In genomic region chr5:97041239-97041638, GRCh38 we compare ENCODE assay signal across 20 cellular contexts.
DNase-seq lines count a peak whose midpoint lies in the region; ATAC-seq, FAIRE-seq and TF ChIP-seq lines count a peak whose summit lies in the region.
"Had no signal": no experiment of that assay in that cellular context is flagged by ENCODE, and none has a peak within 500 bp of the region (broad histone marks: within the 10 kb centered on the region; RNA-seq: fewer than 3 reads in every experiment).

No MANE protein-coding gene starts in this region.

- H3K9me3 Mint-ChIP-seq in chondrocyte (ENCODE audit: low read depth): no peaks in the 10 kb centered on the region
- H3K9me3 Mint-ChIP-seq: CD4-positive, alpha-beta T cell; IgD-negative memory B cell had no signal

- H3K27ac Mint-ChIP-seq in chondrocyte (ENCODE audit: unreplicated experiment): no peak overlapping the region
- H3K27ac Mint-ChIP-seq: CD4-positive, alpha-beta T cell; IgD-negative memory B cell had no signal

- H2AFZ ChIP-seq in HepG2 (ENCODE audit: low read length): no peak overlapping the region
- H2AFZ ChIP-seq: GM23248 had no signal

- H3K4me3 Mint-ChIP-seq in chondrocyte (ENCODE audit: unreplicated experiment): no peak overlapping the region
- H3K4me3 Mint-ChIP-seq: CD4-positive, alpha-beta T cell; IgD-negative memory B cell had no signal

- no peak for TF ChIP-seq EP300 in HepG2 (IDR thresholded peaks at IDR 0.05; ENCODE audit: low read depth in 2 of 2, low read length in 2 of 2)
- TF ChIP-seq EP300 in HepG2 (CRISPR knock-in tag; IDR thresholded peaks at IDR 0.05; ENCODE audit: borderline replicate concordance): no peak
- no peak for TF ChIP-seq EP300 in tibial nerve (IDR thresholded peaks at IDR 0.05)

- TF ChIP-seq RAD21 in HepG2 (CRISPR knock-in tag; IDR thresholded peaks at IDR 0.05): no peak

- peaks cover 2% of the 10 kb centered on the region for H3K4me1 Mint-ChIP-seq in chondrocyte (ENCODE audit: low read depth)

- POLR2A ChIA-PET in HepG2 (lab: Yijun Ruan, JAX): no interaction called here

- DNase-seq in HepG2 (ENCODE audit: low spot score) (peak; percentile 32), right lobe of liver (no peak), HuH-7 (ENCODE audit: low spot score) (peak; percentile 6), erythroblast (lab: John Stamatoyannopoulos, UW) (peak; percentile 2 to 36), chondrocyte (ENCODE audit: low spot score) (no peak), posterior vena cava (ENCODE audit: low spot score) (no peak), tibial nerve (ENCODE audit: low spot score in 2 of 2) (no peak)
- DNase-seq: AML-193; CD4-positive, alpha-beta T cell; GF-D8; GM23248; KG1 had no signal

- H3K4me1 ChIP-seq in HepG2 (ENCODE audit: insufficient read depth, low read length) (peaks cover 29% of the 10 kb centered on the region), right lobe of liver (no peaks in the 10 kb centered on the region), tibial nerve (peaks cover 0 to 1% (median 0%) of the 10 kb centered on the region in 4 donors)

- in situ Hi-C loops in HepG2 (cut with HindIII; ENCODE audit: extremely low pct_ligation_motif_present, low pct_unique_long_range_greater_than_20kb): no loop called here

- H3K27me3 ChIP-seq in HepG2 (ENCODE audit: control insufficient read depth in 1 of 2, insufficient read depth in 2 of 2, low read length in 2 of 2): no peaks in the 10 kb centered on the region
- no peaks in the 10 kb centered on the region for H3K27me3 ChIP-seq in right lobe of liver
- H3K27me3 ChIP-seq in tibial nerve: no peaks in the 10 kb centered on the region

- H4K20me1 ChIP-seq in HepG2 (ENCODE audit: insufficient read depth, low read length): no peaks in the 10 kb centered on the region

- H3K27me3 Mint-ChIP-seq in chondrocyte (ENCODE audit: low read depth): no peaks in the 10 kb centered on the region
- H3K27me3 Mint-ChIP-seq: CD4-positive, alpha-beta T cell; IgD-negative memory B cell had no signal

- no peak overlapping the region for H3K4me2 ChIP-seq in HepG2 (ENCODE audit: low read depth, low read length)
- H3K4me2 ChIP-seq: A549 had no signal

- H3K9me3 ChIP-seq in HepG2 (ENCODE audit: low read length): no peaks in the 10 kb centered on the region
- H3K9me3 ChIP-seq in right lobe of liver: no peaks in the 10 kb centered on the region
- H3K9me3 ChIP-seq in tibial nerve: no peaks in the 10 kb centered on the region
- H3K9me3 ChIP-seq: A549, Caco-2, HAP-1 had no signal

- CTCF ChIA-PET in HepG2 (lab: Yijun Ruan, JAX; ENCODE audit: low intra/inter-chr PET ratio, low total read pairs): no interaction called here

- peak; percentile 32 for FAIRE-seq in HepG2 (lab: Jason Lieb, UNC)
- FAIRE-seq: A549, D721Med, GM19239 had no signal

- no peaks in the 10 kb centered on the region for H3K79me2 ChIP-seq in HepG2 (ENCODE audit: insufficient read depth, low read length)

- TF ChIP-seq CTCF in HepG2 (CRISPR knock-in tag; IDR thresholded peaks at IDR 0.05): no peak
- TF ChIP-seq CTCF in right lobe of liver (IDR thresholded peaks at IDR 0.05): no peak
- no peak for TF ChIP-seq CTCF in chondrocyte (IDR thresholded peaks at IDR 0.05)
- TF ChIP-seq CTCF in tibial nerve (IDR thresholded peaks at IDR 0.05): no peak

- no peak overlapping the region for H3K4me3 ChIP-seq in HepG2 (replicated peaks in 1 of 3; ENCODE audit: insufficient read depth in 1 of 3, low read depth in 2 of 3, low read length in 3 of 3)
- H3K4me3 ChIP-seq in right lobe of liver: no peak overlapping the region
- no peak overlapping the region for H3K4me3 ChIP-seq in tibial nerve
- H3K4me3 ChIP-seq: A549, GM23248, HAP-1 had no signal

- H3K36me3 ChIP-seq in HepG2 (replicated peaks in 1 of 2; ENCODE audit: control insufficient read depth in 1 of 2, insufficient read depth in 2 of 2, low read length in 2 of 2): no peaks in the 10 kb centered on the region
- no peaks in the 10 kb centered on the region for H3K36me3 ChIP-seq in right lobe of liver
- H3K36me3 ChIP-seq in tibial nerve: peaks cover 0 to 3% (median 0%) of the 10 kb centered on the region in 3 donors
- H3K36me3 ChIP-seq: HAP-1 had no signal

- no TSS peak for BruUV-seq in HepG2 (replicated peaks; lab: Mats Ljungman, UMichigan)

- ATAC-seq in HepG2: peak; percentile 58
- ATAC-seq in right lobe of liver: no peak
- ATAC-seq: A549 had no signal

- TF ChIP-seq POLR2A in HepG2 (IDR thresholded peaks at IDR 0.05; ENCODE audit: insufficient read depth in 1 of 2, low read depth in 2 of 2, low read length in 2 of 2) (no peak), right lobe of liver (IDR thresholded peaks at IDR 0.05) (no peak), erythroblast (IDR thresholded peaks at IDR 0.05; ENCODE audit: low read length) (no peak), tibial nerve (IDR thresholded peaks at IDR 0.05) (no peak)

- no peak overlapping the region for H3K27ac ChIP-seq in HepG2 (ENCODE audit: extremely low read length, insufficient read depth, low read length)
- no peak overlapping the region for H3K27ac ChIP-seq in right lobe of liver
- H3K27ac ChIP-seq in tibial nerve: no peak overlapping the region
- H3K27ac ChIP-seq: 22Rv1, A549, C4-2B, GM23248 had no signal

- peaks cover 2% of the 10 kb centered on the region for H3K36me3 Mint-ChIP-seq in chondrocyte (ENCODE audit: low read depth)
- H3K36me3 Mint-ChIP-seq: IgD-negative memory B cell had no signal

- WGBS in HepG2 (ENCODE audit: low lambda C conversion rate): 55% methylated on average over 4 of the region's 4 CpGs
- WGBS in right lobe of liver (ENCODE audit: insufficient coverage, low coverage, low lambda C conversion rate, missing lambda C conversion rate): 92% methylated on average over 4 of the region's 4 CpGs
- WGBS in tibial nerve, 2 donors: 96 to 98% methylated on average over 4 of the region's 4 CpGs

- no peak overlapping the region for H3K9ac ChIP-seq in HepG2 (ENCODE audit: insufficient read depth, low read depth, low read length)
- H3K9ac ChIP-seq: GM23248 had no signal

- intact Hi-C loops in HepG2 (cut with micrococcal nuclease; ENCODE audit: unreplicated experiment): loop anchor here (5.0 to 10.0 kb wide), 4 partner anchors 101 to 696 kb away; partner anchors contain the start of genes LIX1 and LNPEP
- intact Hi-C loops in right lobe of liver (cut with DNase I): no loop called here
- intact Hi-C loops in posterior vena cava (cut with DNase I): loop anchor here in 1 of 2 donors (5.0 kb wide), 1 partner anchor 1901 kb away; no protein-coding TSS in a partner anchor

TF ChIP-seq in HepG2, 621 proteins besides CTCF, POLR2A, EP300 and RAD21 (continues in another document):
- TF ChIP-seq ZNF687 (CRISPR knock-in tag; IDR thresholded peaks at IDR 0.05) (no peak), CEBPG (CRISPR knock-in tag; IDR thresholded peaks at IDR 0.05) (peak; percentile 32; the same call in 1 of the 2 replicates), ATF4 (CRISPR knock-in tag; IDR thresholded peaks at IDR 0.05) (peak in 1 of 2 experiments; percentile 91; a peak in 2 of 4 replicates), BRF2 (CRISPR knock-in tag; IDR thresholded peaks at IDR 0.05) (no peak), CEBPB (IDR thresholded peaks at IDR 0.05; ENCODE audit: borderline replicate concordance, low read depth, low read length) (peak; percentile 51; the same call in 1 of the 2 replicates), ZNF772 (CRISPR knock-in tag; IDR thresholded peaks at IDR 0.05) (no peak)

Comparison
In these comparisons a context has a peak if more than half of its experiments do, and no peak if none do; other contexts are left out.
1. DNase-seq: peak in HepG2 (single experiment), HuH-7 (single experiment) and erythroblast (2 of 2); none in right lobe of liver (0 of 3), chondrocyte (single experiment), posterior vena cava (single experiment) and tibial nerve (0 of 2).